Comparison of ENCODE assay signal across 8 cellular contexts in the genomic region with DNA sequence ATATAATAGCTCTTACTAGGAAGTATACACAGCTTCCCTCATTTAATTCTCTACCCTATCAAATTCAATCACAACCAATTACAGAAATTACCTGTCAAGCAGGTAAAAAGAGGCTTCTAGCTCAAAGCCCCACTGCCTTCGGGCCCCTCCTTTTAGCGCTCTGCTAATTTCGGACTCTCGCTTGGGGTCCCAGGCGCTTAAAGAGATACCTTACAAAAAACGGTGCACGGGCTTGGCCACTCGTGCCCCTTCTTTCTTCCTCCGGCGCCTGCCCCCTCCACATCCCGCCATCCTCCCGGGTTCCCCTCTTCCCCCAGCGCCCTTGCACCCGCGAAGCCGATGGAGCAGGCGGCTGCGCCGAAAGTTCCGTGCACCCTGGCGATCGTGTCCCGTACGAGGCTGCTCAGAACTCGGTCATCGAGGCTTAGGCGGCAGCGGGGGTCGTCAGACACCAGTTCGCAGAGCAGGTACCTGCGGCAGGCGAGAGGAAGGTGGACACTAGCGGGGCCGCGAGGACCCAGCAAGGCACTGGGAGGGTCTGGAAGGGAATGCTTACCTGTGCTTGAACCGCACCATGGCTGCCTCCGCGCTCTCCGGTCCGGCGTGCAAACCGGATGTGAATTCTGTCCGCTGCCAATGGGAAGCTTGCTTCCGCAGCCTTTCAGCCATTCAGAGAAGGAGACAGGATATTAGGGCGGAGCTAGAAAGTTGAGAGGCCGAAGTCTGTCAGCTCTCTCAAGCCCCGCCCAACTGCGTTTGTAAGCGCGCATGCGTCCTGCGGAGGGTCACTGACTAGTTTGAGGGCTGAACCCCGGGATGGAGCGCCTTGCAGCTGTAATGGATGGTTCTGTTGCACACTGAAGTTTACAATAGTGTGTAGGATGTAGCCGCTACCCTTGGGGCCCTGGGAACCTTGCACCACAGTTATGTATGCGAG. TPM values are rescaled to one million over a fixed set of nuclear protein-coding genes. Genes with fewer than 3 reads are reported as not detected.
A peak's percentile ranks its signal among the peaks of the same experiment; 100 is the strongest.
DNase-seq lines count a peak whose midpoint lies in the region; ATAC-seq, FAIRE-seq and TF ChIP-seq lines count a peak whose summit lies in the region.

A gene with protein sequence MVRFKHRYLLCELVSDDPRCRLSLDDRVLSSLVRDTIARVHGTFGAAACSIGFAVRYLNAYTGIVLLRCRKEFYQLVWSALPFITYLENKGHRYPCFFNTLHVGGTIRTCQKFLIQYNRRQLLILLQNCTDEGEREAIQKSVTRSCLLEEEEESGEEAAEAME (minus strand): TSS at position 616 of the 937 bp plus-strand sequence. CDS start 40 bp downstream, at position 576.

- WGBS in psoas muscle, 3 donors = 0% methylated on average over 55 to 56 of the region's 56 CpGs

- intact Hi-C loops in T-helper 2 cell treated with Interferon-gamma antibody and Interleukin-4, amounts not matched to agents 100 ng/mL and 5 ng/mL, for 36 hours (cut with micrococcal nuclease) = loop anchor here (1.0 to 5.0 kb wide), 8 partner anchors 44 to 914 kb away; a partner anchor contains a TSS
- intact Hi-C loops in psoas muscle (cut with DNase I) = loop anchor here (5.0 kb wide), 4 partner anchors 84 to 531 kb away; a partner anchor contains a TSS

- H3K36me3 ChIP-seq in right atrium auricular region = peaks cover 39% of the 10 kb centered on the region
- H3K36me3 ChIP-seq in psoas muscle (ENCODE audit: insufficient read depth in 1 of 2, low read depth in 1 of 2) = peaks cover 5 to 44% of the 10 kb centered on the region in 2 donors

- peaks cover 0 to 33% of the 10 kb centered on the region in 2 donors for H3K4me1 ChIP-seq in right atrium auricular region
- H3K4me1 ChIP-seq in psoas muscle = peaks cover 13% of the 10 kb centered on the region

- peak within 1 kb of the TSS; percentile 66 to 73 for H3K27ac ChIP-seq in right atrium auricular region
- H3K27ac ChIP-seq in psoas muscle = peak within 1 kb of the TSS; percentile 84

- H3K4me3 ChIP-seq in right atrium auricular region (peak within 1 kb of the TSS; percentile 83 to 88), psoas muscle (peak within 1 kb of the TSS; percentile 88)

- no peaks in the 10 kb centered on the region for H3K9me3 ChIP-seq in right atrium auricular region
- H3K9me3 ChIP-seq in psoas muscle = no peaks in the 10 kb centered on the region

- TF ChIP-seq CTCF in right atrium auricular region (IDR thresholded peaks at IDR 0.05) (peak in 1 of 2 donors; percentile 27), psoas muscle (IDR thresholded peaks at IDR 0.05) (no peak)

- no peak for FAIRE-seq in urothelium cell line (lab: Jason Lieb, UNC)

- no peaks in the 10 kb centered on the region for H3K27me3 ChIP-seq in right atrium auricular region
- H3K27me3 ChIP-seq in psoas muscle (ENCODE audit: insufficient read depth in 3 of 3, low read length in 2 of 3) = no peaks in the 10 kb centered on the region

- DNase-seq in NCI-H187 treated with DMSO at 0.1 percent for 48 hours (lab: John Stamatoyannopoulos, UW) (peak; percentile 99), anterior cingulate cortex (lab: John Stamatoyannopoulos, UW) (peak; percentile 71 to 99 (median 95)), right atrium auricular region (ENCODE audit: low spot score) (peak; percentile 98), psoas muscle (peak; percentile 96 to 98), urothelium cell line (ENCODE audit: low spot score) (peak; percentile 94)

- ATAC-seq in GM18499 (IDR thresholded peaks at IDR 0.05; ENCODE audit: insufficient read depth, unreplicated experiment) (peak; percentile 82), HG02943 (IDR thresholded peaks at IDR 0.05; ENCODE audit: low read depth, unreplicated experiment) (peak; percentile 95), psoas muscle (peak; percentile 89 to 94 (median 90))

RNA-seq across cellular contexts. Expression of the gene that starts here (rescaled TPM):
- total RNA-seq in T-helper 2 cell treated with Interferon-gamma antibody and Interleukin-4, amounts not matched to agents 100 ng/mL and 5 ng/mL, for 36 hours = 63.5 and 67.7 TPM in 2 replicates
- 10 to 100 TPM; 21.8 to 33.9 TPM for total RNA-seq in right atrium auricular region
- total RNA-seq in psoas muscle = 10 to 100 TPM in 3 of 4 donors, 1 to 10 TPM in 1; 9.8 to 20.2 (median 17.0) TPM
- 10 to 100 TPM; 18.9 to 30.4 (median 27.7) TPM for polyA plus RNA-seq in psoas muscle

Comparison
In these comparisons a context has a peak if more than half of its experiments do, and no peak if none do; other contexts are left out.
1. Peak in every context shown above with its lines: DNase-seq, ATAC-seq, H3K4me3 ChIP-seq and H3K27ac ChIP-seq.